In the genomic region with DNA sequence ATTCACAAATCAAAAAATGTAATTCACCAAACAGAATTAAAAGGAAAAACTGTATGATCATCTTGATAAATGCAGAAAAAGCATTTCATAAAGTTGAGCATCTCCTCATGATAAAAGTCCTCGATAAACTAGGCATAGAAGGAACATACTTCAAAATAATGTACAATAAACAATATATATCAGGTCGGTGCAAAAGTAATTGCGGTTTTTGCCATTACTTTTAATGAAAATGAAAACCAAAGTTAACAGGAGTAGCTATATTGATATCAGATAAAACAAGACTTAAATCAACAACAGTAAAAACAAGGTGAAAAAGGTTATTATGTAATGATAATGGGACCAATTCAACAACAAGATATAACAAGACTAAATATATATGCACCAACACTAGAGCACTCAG, we compare ENCODE assay signal across 37 cellular contexts.
"Had no signal": no experiment of that assay in that cellular context is flagged by ENCODE, and none has a peak within 500 bp of the region (broad histone marks: within the 10 kb centered on the region; RNA-seq: fewer than 3 reads in every experiment).

No MANE protein-coding gene starts in this region.

- H3K36me3 ChIP-seq: adrenal gland, brain microvascular endothelial cell, breast epithelium had no signal

- H3K4me3 ChIP-seq: adrenal gland, body of pancreas, breast epithelium had no signal

- FAIRE-seq: astrocyte, TTC549 had no signal

- H3K4me1 ChIP-seq: adrenal gland, body of pancreas, breast epithelium had no signal

- H3K27me3 ChIP-seq: adrenal gland, body of pancreas, brain microvascular endothelial cell, breast epithelium had no signal

- H3K9me3 ChIP-seq: adrenal gland, body of pancreas had no signal

- H3K4me1 Mint-ChIP-seq: activated B cell treated with CpG ODN at 0.5 μM for 24 hours; activated CD4-positive, alpha-beta T cell treated with anti-CD3 and anti-CD28 coated beads, Interleukin-2, amount 10 ng/mL, durations not matched to agents 24 days and 14 days; activated naive CD8-positive, alpha-beta T cell treated with anti-CD3 and anti-CD28 coated beads for 36 hours; activated T-helper 17 cell treated with anti-CD3 and anti-CD28 coated beads, Interleukin-2, amount 50 U/mL, for 72 hours had no signal

- H3K4me3 Mint-ChIP-seq: activated B cell treated with CpG ODN at 0.5 μM for 24 hours; activated CD4-positive, alpha-beta memory T cell treated with anti-CD3 and anti-CD28 coated beads for 36 hours; activated CD4-positive, alpha-beta T cell treated with anti-CD3 and anti-CD28 coated beads, Interleukin-2, amount 10 ng/mL, durations not matched to agents 24 days and 14 days; activated CD8-positive, alpha-beta T cell treated with anti-CD3 and anti-CD28 coated beads for 36 hours; activated naive CD4-positive, alpha-beta T cell treated with anti-CD3 and anti-CD28 coated beads for 36 hours; activated naive CD8-positive, alpha-beta T cell treated with anti-CD3 and anti-CD28 coated beads for 36 hours; activated T-cell treated with anti-CD3 and anti-CD28 coated beads, Interleukin-2, amount 50 U/mL, for 4 hours; activated T-cell treated with anti-CD3 and anti-CD28 coated beads, Interleukin-2, amount 50 U/mL, for 72 hours; activated T-helper 1 cell treated with anti-CD3 and anti-CD28 coated beads, Interleukin-12 subunit alpha, Interleukin-12 subunit beta, Interleukin-2, Interleukin-4 antibody, amounts not matched to agents 30 ng/mL and 10 ng/mL and 1 ng/mL, durations not matched to agents 14 hours and 24 hours and 36 hours; activated T-helper 17 cell treated with anti-CD3 and anti-CD28 coated beads, Interleukin-2, amount 50 U/mL, for 72 hours; T-helper 1 cell treated with Interleukin-12 subunit alpha and Interleukin-12 subunit beta and Interleukin-4 antibody, amounts not matched to agents 30 μg/mL and 1 μg/mL, for 36 hours; T-helper 2 cell treated with Interferon-gamma antibody and Interleukin-4, amounts not matched to agents 5 μg/mL and 100 μg/mL, for 36 hours had no signal

- H3K27me3 Mint-ChIP-seq: activated B cell treated with CpG ODN at 0.5 μM for 24 hours; activated CD4-positive, alpha-beta memory T cell treated with anti-CD3 and anti-CD28 coated beads for 36 hours; activated CD4-positive, alpha-beta T cell treated with anti-CD3 and anti-CD28 coated beads, Interleukin-2, amount 10 ng/mL, durations not matched to agents 24 days and 14 days; activated CD8-positive, alpha-beta T cell treated with anti-CD3 and anti-CD28 coated beads for 36 hours; activated naive CD8-positive, alpha-beta T cell treated with anti-CD3 and anti-CD28 coated beads for 36 hours; activated T-helper 17 cell treated with anti-CD3 and anti-CD28 coated beads, Interleukin-2, amount 50 U/mL, for 72 hours had no signal

- DNase-seq: activated B cell treated with CpG ODN at 0.5 μM for 24 hours; activated CD4-positive, alpha-beta memory T cell treated with anti-CD3 and anti-CD28 coated beads for 36 hours; activated CD4-positive, alpha-beta T cell treated with anti-CD3 and anti-CD28 coated beads for 4 hours; activated CD4-positive, alpha-beta T cell treated with anti-CD3 and anti-CD28 coated beads, Interleukin-2, amount 10 ng/mL, durations not matched to agents 24 days and 14 days; activated CD4-positive, alpha-beta T cell treated with anti-CD3 and anti-CD28 coated beads, Interleukin-2, amount 50 U/mL, for 1 hour; activated CD4-positive, alpha-beta T cell treated with anti-CD3 and anti-CD28 coated beads, Interleukin-2, amount 50 U/mL, for 4 hours; activated CD4-positive, CD25-positive, alpha-beta regulatory T cell treated with anti-CD3 and anti-CD28 coated beads, Interleukin-2, amount 50 U/mL, for 72 hours; activated CD8-positive, alpha-beta memory T cell treated with anti-CD3 and anti-CD28 coated beads, Interleukin-2, amount 50 U/mL, for 4 hours; activated CD8-positive, alpha-beta T cell treated with anti-CD3 and anti-CD28 coated beads for 36 hours; activated effector memory CD4-positive, alpha-beta T cell treated with anti-CD3 and anti-CD28 coated beads, Interleukin-2, amount 50 U/mL, for 16 hours; activated gamma-delta T cell treated with Interleukin-2 at 50 U/mL for 16 hours; activated naive CD4-positive, alpha-beta T cell; activated naive CD4-positive, alpha-beta T cell treated with anti-CD3 and anti-CD28 coated beads for 36 hours; activated naive CD4-positive, alpha-beta T cell treated with anti-CD3 and anti-CD28 coated beads, Interleukin-2, amount 50 U/mL, for 16 hours; activated naive CD8-positive, alpha-beta T cell treated with anti-CD3 and anti-CD28 coated beads for 36 hours; activated T-cell treated with anti-CD3 and anti-CD28 coated beads for 4 hours; activated T-cell treated with anti-CD3 and anti-CD28 coated beads, Interleukin-2, amount 50 U/mL, for 1 hour; activated T-cell treated with anti-CD3 and anti-CD28 coated beads, Interleukin-2, amount 50 U/mL, for 4 hours; activated T-cell treated with anti-CD3 and anti-CD28 coated beads, Interleukin-2, amount 50 U/mL, for 72 hours; adrenal gland; amniotic stem cell; aorta; body of pancreas; brain microvascular endothelial cell; central memory CD4-positive, alpha-beta T cell; T-helper 1 cell; T-helper 2 cell; T-helper 9 cell had no signal

- H3K27ac Mint-ChIP-seq: activated B cell treated with CpG ODN at 0.5 μM for 24 hours; activated CD4-positive, alpha-beta memory T cell treated with anti-CD3 and anti-CD28 coated beads for 36 hours; activated CD4-positive, alpha-beta T cell treated with anti-CD3 and anti-CD28 coated beads, Interleukin-2, amount 10 ng/mL, durations not matched to agents 24 days and 14 days; activated CD8-positive, alpha-beta T cell treated with anti-CD3 and anti-CD28 coated beads for 36 hours; activated naive CD4-positive, alpha-beta T cell treated with anti-CD3 and anti-CD28 coated beads for 36 hours; activated naive CD4-positive, alpha-beta T cell treated with anti-CD3 and anti-CD28 coated beads, Interleukin-2, amount 50 U/mL, for 72 hours; activated naive CD8-positive, alpha-beta T cell treated with anti-CD3 and anti-CD28 coated beads for 36 hours; activated T-cell treated with anti-CD3 and anti-CD28 coated beads, Interleukin-2, amount 50 U/mL, for 72 hours; activated T-helper 1 cell treated with anti-CD3 and anti-CD28 coated beads, Interleukin-12 subunit alpha, Interleukin-12 subunit beta, Interleukin-2, Interleukin-4 antibody, amounts not matched to agents 30 ng/mL and 10 ng/mL and 1 ng/mL, durations not matched to agents 14 hours and 24 hours and 36 hours; activated T-helper 17 cell treated with anti-CD3 and anti-CD28 coated beads, Interleukin-2, amount 50 U/mL, for 72 hours; T-helper 1 cell treated with Interleukin-12 subunit alpha and Interleukin-12 subunit beta and Interleukin-4 antibody, amounts not matched to agents 30 μg/mL and 1 μg/mL, for 36 hours; T-helper 2 cell treated with Interferon-gamma antibody and Interleukin-4, amounts not matched to agents 5 μg/mL and 100 μg/mL, for 36 hours had no signal

- ATAC-seq: activated CD8-positive, alpha-beta T cell treated with anti-CD3 and anti-CD28 coated beads for 36 hours; activated naive CD4-positive, alpha-beta T cell treated with anti-CD3 and anti-CD28 coated beads, Interleukin-2, amount 50 U/mL, for 72 hours; activated T-cell treated with anti-CD3 and anti-CD28 coated beads, Interleukin-2, amount 50 U/mL, for 4 hours; activated T-cell treated with anti-CD3 and anti-CD28 coated beads, Interleukin-2, amount 50 U/mL, for 72 hours; activated T-helper 17 cell treated with anti-CD3 and anti-CD28 coated beads, Interleukin-2, amount 50 U/mL, for 72 hours; body of pancreas had no signal

- H3K27ac ChIP-seq: adrenal gland, body of pancreas, brain microvascular endothelial cell, breast epithelium, VCaP had no signal
